Comparison of ENCODE assay signal across 18 cellular contexts in genomic region chr3:17081520-17081919, GRCh38.
DNase-seq lines count a peak whose midpoint lies in the region; ATAC-seq and TF ChIP-seq lines count a peak whose summit lies in the region.
"Had no signal": no experiment of that assay in that cellular context is flagged by ENCODE, and none has a peak within 500 bp of the region (broad histone marks: within the 10 kb centered on the region; RNA-seq: fewer than 3 reads in every experiment).

No MANE protein-coding gene starts in this region.

- TF ChIP-seq CTCF in cardiac muscle cell (IDR thresholded peaks at IDR 0.05; ENCODE audit: low read depth, low read length), result no peak
- TF ChIP-seq CTCF in heart left ventricle (IDR thresholded peaks at IDR 0.05), result no peak
- TF ChIP-seq CTCF in psoas muscle (IDR thresholded peaks at IDR 0.05), result no peak

- H3K4me3 ChIP-seq in cardiac muscle cell, result no peak overlapping the region
- no peak overlapping the region for H3K4me3 ChIP-seq in heart left ventricle
- H3K4me3 ChIP-seq in psoas muscle, result no peak overlapping the region
- H3K4me3 ChIP-seq: A549, Peyer's patch had no signal

- no peak for DNase-seq in cardiac muscle cell (ENCODE audit: low read depth in 1 of 2, low spot score in 1 of 2)
- DNase-seq in left cardiac atrium, result no peak
- DNase-seq in heart left ventricle, result peak in 1 of 5 donors; percentile 44
- peak in 1 of 2 donors; percentile 40 for DNase-seq in psoas muscle
- DNase-seq in UCSD-AML1 (lab: John Stamatoyannopoulos, UW; ENCODE audit: unreplicated experiment), result no peak
- DNase-seq in T-cell, result no peak
- DNase-seq in T1000 (lab: John Stamatoyannopoulos, UW), result no peak
- DNase-seq: Calu3; CD8-positive, alpha-beta T cell; EL; GOT3; KBM-7; NCI-H1105; NCI-H2081 treated with DMSO at 0.1 percent for 48 hours; NCI-H446 treated with DMSO at 0.1 percent for 48 hours; NK-92 treated with Interleukin-12 subunit alpha and Interleukin-12 subunit beta, amount 100 ng/mL, for 24 hours; Peyer's patch had no signal

- intact Hi-C loops in left cardiac atrium (cut with DNase I) (no loop called here), heart left ventricle (cut with DNase I) (no loop called here), psoas muscle (cut with DNase I) (no loop called here)

- POLR2A ChIA-PET in T-cell (lab: Charles Lee), result no interaction called here

- no peaks in the 10 kb centered on the region for H3K9me3 ChIP-seq in cardiac muscle cell (ENCODE audit: low read depth)
- H3K9me3 ChIP-seq in heart left ventricle, result no peaks in the 10 kb centered on the region
- no peaks in the 10 kb centered on the region for H3K9me3 ChIP-seq in psoas muscle
- H3K9me3 ChIP-seq: A549, Peyer's patch had no signal

- no peak overlapping the region for H3K4me3 Mint-ChIP-seq in T-cell
- H3K4me3 Mint-ChIP-seq: CD8-positive, alpha-beta T cell had no signal

- H3K4me1 ChIP-seq in cardiac muscle cell (ENCODE audit: low read depth), result no peaks in the 10 kb centered on the region
- peaks cover 0 to 29% (median 12%) of the 10 kb centered on the region in 12 donors for H3K4me1 ChIP-seq in heart left ventricle
- H3K4me1 ChIP-seq in psoas muscle, result peaks cover 30% of the 10 kb centered on the region
- H3K4me1 ChIP-seq: A549, Peyer's patch had no signal

- H3K9me3 Mint-ChIP-seq in T-cell, result peaks cover 0 to 8% (median 0%) of the 10 kb centered on the region in 3 donors

- H3K27ac ChIP-seq in cardiac muscle cell (peak overlapping the region; percentile 32), heart left ventricle (peak overlapping the region in 6 of 12 donors; percentile 6 to 49 (median 22)), psoas muscle (peak overlapping the region; percentile 71)
- H3K27ac ChIP-seq: A549, Peyer's patch had no signal

- peaks cover 41 to 59% (median 59%) of the 10 kb centered on the region in 3 donors for H3K4me1 Mint-ChIP-seq in T-cell

- no peaks in the 10 kb centered on the region for H3K27me3 ChIP-seq in cardiac muscle cell
- no peaks in the 10 kb centered on the region for H3K27me3 ChIP-seq in heart left ventricle
- H3K27me3 ChIP-seq in psoas muscle (ENCODE audit: insufficient read depth in 3 of 3, low read length in 2 of 3), result no peaks in the 10 kb centered on the region
- H3K27me3 ChIP-seq: Peyer's patch had no signal

- ATAC-seq in left cardiac atrium, result no peak
- peak in 3 of 4 donors; percentile 32 to 45 (median 45) for ATAC-seq in heart left ventricle
- ATAC-seq in psoas muscle, result peak; percentile 68 to 80 (median 76)
- ATAC-seq in T-cell (replicated peaks in 1 of 4), result no peak
- ATAC-seq: A549; CD8-positive, alpha-beta T cell had no signal

- WGBS in heart left ventricle, 4 donors, result 49 to 67% (median 62%) methylated on average over 4 of the region's 4 CpGs
- 24 to 36% (median 34%) methylated on average over 4 of the region's 4 CpGs for WGBS in psoas muscle, 3 donors

- no peak overlapping the region for H3K27ac Mint-ChIP-seq in T-cell

- no peaks in the 10 kb centered on the region for H3K36me3 ChIP-seq in cardiac muscle cell
- peaks cover 0 to 22% (median 0%) of the 10 kb centered on the region in 9 donors for H3K36me3 ChIP-seq in heart left ventricle
- no peaks in the 10 kb centered on the region for H3K36me3 ChIP-seq in psoas muscle (ENCODE audit: insufficient read depth in 1 of 2, low read depth in 1 of 2)

- CTCF ChIA-PET in T-cell (lab: Charles Lee), result interaction anchor here in 1 of 2 donors (0.5 kb wide), 1 partner anchor 74 kb away, joined by 3 read pairs; no protein-coding TSS in a partner anchor

- H3K36me3 Mint-ChIP-seq in T-cell, result peaks cover 67% of the 10 kb centered on the region

- no peak for TF ChIP-seq POLR2A in heart left ventricle (IDR thresholded peaks at IDR 0.05)

- H3K27me3 Mint-ChIP-seq in T-cell, result no peaks in the 10 kb centered on the region

Comparison
In these comparisons a context has a peak if more than half of its experiments do, and no peak if none do; other contexts are left out.
1. ATAC-seq: peak in heart left ventricle (3 of 4) and psoas muscle (4 of 4); none in left cardiac atrium (0 of 2) and T-cell (0 of 4).